Comparison of ENCODE assay signal across 8 cellular contexts in genomic region chr4:2961411-2962098, GRCh38. TPM values are rescaled to one million over a fixed set of nuclear protein-coding genes. Genes with fewer than 3 reads are reported as not detected.
DNase-seq lines count a peak whose midpoint lies in the region; ATAC-seq and TF ChIP-seq lines count a peak whose summit lies in the region.

No MANE protein-coding gene starts in this region.

- H3K27ac ChIP-seq in HUES6 (ENCODE audit: low read depth, low read length) (no peak overlapping the region), upper lobe of right lung (no peak overlapping the region), right atrium auricular region (no peak overlapping the region)

- H3K4me1 Mint-ChIP-seq in activated T-cell treated with anti-CD3 and anti-CD28 coated beads, Interleukin-2, amount 50 U/mL, for 4 hours (ENCODE audit: low read depth) = peaks cover 43% of the 10 kb centered on the region

- ATAC-seq in activated T-cell treated with anti-CD3 and anti-CD28 coated beads, Interleukin-2, amount 50 U/mL, for 4 hours = peak; percentile 1
- ATAC-seq in upper lobe of right lung (no peak), HG03432 (IDR thresholded peaks at IDR 0.05; ENCODE audit: unreplicated experiment) (no peak)

- peak overlapping the region; percentile 91 for H3K9ac ChIP-seq in HUES6 (ENCODE audit: low read length)

- H3K4me3 Mint-ChIP-seq in activated T-cell treated with anti-CD3 and anti-CD28 coated beads, Interleukin-2, amount 50 U/mL, for 4 hours = peak overlapping the region; percentile 90

- H3K36me3 Mint-ChIP-seq in activated T-cell treated with anti-CD3 and anti-CD28 coated beads, Interleukin-2, amount 50 U/mL, for 4 hours (ENCODE audit: insufficient read depth) = peaks cover 32% of the 10 kb centered on the region

- TF ChIP-seq CTCF in AG09309 (IDR thresholded peaks at IDR 0.05; ENCODE audit: control insufficient read depth, insufficient read depth, low read depth, low read length, missing control alignments) (no peak), upper lobe of right lung (IDR thresholded peaks at IDR 0.05) (no peak), right atrium auricular region (IDR thresholded peaks at IDR 0.05) (no peak)

- H3K9me3 Mint-ChIP-seq in activated T-cell treated with anti-CD3 and anti-CD28 coated beads, Interleukin-2, amount 50 U/mL, for 4 hours = no peaks in the 10 kb centered on the region

- no peak for DNase-seq in AG09309 (ENCODE audit: low read depth)
- DNase-seq in activated T-cell treated with anti-CD3 and anti-CD28 coated beads, Interleukin-2, amount 50 U/mL, for 4 hours = no peak
- peak; percentile 65 for DNase-seq in left kidney (ENCODE audit: low read depth, low spot score)
- DNase-seq in upper lobe of right lung = no peak
- DNase-seq in NCI-H345 (lab: John Stamatoyannopoulos, UW) = no peak
- no peak for DNase-seq in right atrium auricular region (ENCODE audit: low spot score)

- H3K27me3 ChIP-seq in HUES6 (ENCODE audit: control insufficient read depth, insufficient read depth, low read length) = peaks cover 3% of the 10 kb centered on the region; the same call in 1 of the 2 replicates
- no peaks in the 10 kb centered on the region for H3K27me3 ChIP-seq in upper lobe of right lung
- H3K27me3 ChIP-seq in right atrium auricular region = no peaks in the 10 kb centered on the region

- H3K4me3 ChIP-seq in AG09309 (ENCODE audit: control insufficient read depth, low read depth, low read length) (peak overlapping the region; percentile 82), HUES6 (ENCODE audit: low read depth, low read length) (peak overlapping the region; percentile 91), upper lobe of right lung (peak overlapping the region; percentile 71), right atrium auricular region (peak overlapping the region in 1 of 2 donors; percentile 88)

- H3K36me3 ChIP-seq in HUES6 (ENCODE audit: control insufficient read depth, insufficient read depth, low read length) (peaks cover 26% of the 10 kb centered on the region), upper lobe of right lung (peaks cover 21% of the 10 kb centered on the region), right atrium auricular region (peaks cover 18% of the 10 kb centered on the region)

- intact Hi-C loops in upper lobe of right lung (cut with DNase I) = no loop called here

- H3K4me1 ChIP-seq in HUES6 (ENCODE audit: control insufficient read depth, insufficient read depth, low read length) = peaks cover 10% of the 10 kb centered on the region; the same call in 1 of the 2 replicates
- H3K4me1 ChIP-seq in upper lobe of right lung = peaks cover 24% of the 10 kb centered on the region
- H3K4me1 ChIP-seq in right atrium auricular region = peaks cover 0 to 29% of the 10 kb centered on the region in 2 donors

- peaks cover 7% of the 10 kb centered on the region; the same call in 1 of the 2 replicates for H3K9me3 ChIP-seq in HUES6 (ENCODE audit: control insufficient read depth, insufficient read depth, low read depth, low read length)
- no peaks in the 10 kb centered on the region for H3K9me3 ChIP-seq in upper lobe of right lung
- H3K9me3 ChIP-seq in right atrium auricular region = no peaks in the 10 kb centered on the region

- no peaks in the 10 kb centered on the region for H3K27me3 Mint-ChIP-seq in activated T-cell treated with anti-CD3 and anti-CD28 coated beads, Interleukin-2, amount 50 U/mL, for 4 hours (ENCODE audit: low read depth)

RNA-seq across cellular contexts. Expression of gene NOP14, which starts 1.7 kb away (rescaled TPM):
- total RNA-seq in activated T-cell treated with anti-CD3 and anti-CD28 coated beads, Interleukin-2, amount 50 U/mL, for 4 hours = 100 to 1,000 TPM; 165 to 187 (median 179) TPM
- total RNA-seq in upper lobe of right lung (21.4 TPM), right atrium auricular region (10 to 100 TPM; 12.2 to 14.2 TPM)

RNA-seq across cellular contexts. Expression of gene GRK4, which starts 1.8 kb away (rescaled TPM):
- 1 to 10 TPM; 2.7 to 3.0 (median 2.9) TPM for total RNA-seq in activated T-cell treated with anti-CD3 and anti-CD28 coated beads, Interleukin-2, amount 50 U/mL, for 4 hours
- total RNA-seq in upper lobe of right lung (8.0 TPM), right atrium auricular region (1 to 10 TPM; 7.0 to 8.2 TPM)

Comparison
In these comparisons a context has a peak if more than half of its experiments do, and no peak if none do; other contexts are left out.
1. ATAC-seq: peak in activated T-cell treated with anti-CD3 and anti-CD28 coated beads, Interleukin-2, amount 50 U/mL, for 4 hours (2 of 2); none in upper lobe of right lung (single experiment) and HG03432 (single experiment).